ENCODE assay signal across 8 cellular contexts in genomic region chr2:239259603-239260298, GRCh38.
A peak's percentile ranks its signal among the peaks of the same experiment; 100 is the strongest.
DNase-seq lines count a peak whose midpoint lies in the region; TF ChIP-seq lines count a peak whose summit lies in the region.

No MANE protein-coding gene starts in this region.

- TF ChIP-seq CTCF in BE2C (IDR thresholded peaks at IDR 0.05; ENCODE audit: low read depth, low read length) = no peak

- H3K9me3 ChIP-seq in thymus (ENCODE audit: control insufficient read depth) (no peaks in the 10 kb centered on the region), BE2C (no peaks in the 10 kb centered on the region)

- no peaks in the 10 kb centered on the region for H3K36me3 Mint-ChIP-seq in activated T-cell treated with anti-CD3 and anti-CD28 coated beads, Interleukin-2, amount 50 U/mL, for 24 hours (ENCODE audit: low read depth)
- H3K36me3 Mint-ChIP-seq in dendritic cell treated with granulocyte-macrophage colony-stimulating factor and Interleukin-4, amounts not matched to agents 40 ng/mL and 50 ng/mL, for 4 days (ENCODE audit: low read depth) = peaks cover 32% of the 10 kb centered on the region

- H3K4me3 ChIP-seq in thymus (ENCODE audit: low read length) = no peak overlapping the region
- H3K4me3 ChIP-seq in BE2C (ENCODE audit: low read depth, low read length) = no peak overlapping the region

- no peaks in the 10 kb centered on the region for H3K27me3 Mint-ChIP-seq in activated T-cell treated with anti-CD3 and anti-CD28 coated beads, Interleukin-2, amount 50 U/mL, for 24 hours
- no peaks in the 10 kb centered on the region for H3K27me3 Mint-ChIP-seq in dendritic cell treated with granulocyte-macrophage colony-stimulating factor and Interleukin-4, amounts not matched to agents 40 ng/mL and 50 ng/mL, for 4 days

- H3K9me3 Mint-ChIP-seq in activated T-cell treated with anti-CD3 and anti-CD28 coated beads, Interleukin-2, amount 50 U/mL, for 24 hours = peaks cover 8% of the 10 kb centered on the region
- H3K9me3 Mint-ChIP-seq in dendritic cell treated with granulocyte-macrophage colony-stimulating factor and Interleukin-4, amounts not matched to agents 40 ng/mL and 50 ng/mL, for 4 days = no peaks in the 10 kb centered on the region

- peak; percentile 54 for DNase-seq in activated T-cell treated with anti-CD3 and anti-CD28 coated beads, Interleukin-2, amount 50 U/mL, for 24 hours
- DNase-seq in activated T-cell treated with anti-CD3 and anti-CD28 coated beads, Interleukin-2, amount 50 U/mL, for 1 hour = no peak
- DNase-seq in Kasumi-1 (lab: John Stamatoyannopoulos, UW) = peak; percentile 59 to 64
- DNase-seq in activated CD8-positive, alpha-beta memory T cell treated with anti-CD3 and anti-CD28 coated beads for 24 hours = no peak
- DNase-seq in BE2C = no peak
- no peak for DNase-seq in NCI-H1694 (lab: John Stamatoyannopoulos, UW)

- peak overlapping the region; percentile 93 for H3K27ac Mint-ChIP-seq in activated T-cell treated with anti-CD3 and anti-CD28 coated beads, Interleukin-2, amount 50 U/mL, for 24 hours
- H3K27ac Mint-ChIP-seq in dendritic cell treated with granulocyte-macrophage colony-stimulating factor and Interleukin-4, amounts not matched to agents 40 ng/mL and 50 ng/mL, for 4 days = peak overlapping the region; percentile 99

- H3K4me3 Mint-ChIP-seq in activated T-cell treated with anti-CD3 and anti-CD28 coated beads, Interleukin-2, amount 50 U/mL, for 24 hours = peak overlapping the region; percentile 53
- H3K4me3 Mint-ChIP-seq in dendritic cell treated with granulocyte-macrophage colony-stimulating factor and Interleukin-4, amounts not matched to agents 40 ng/mL and 50 ng/mL, for 4 days = peak overlapping the region; percentile 58

- peaks cover 42% of the 10 kb centered on the region for H3K4me1 ChIP-seq in thymus (ENCODE audit: control insufficient read depth, insufficient read depth, low read length)
- peaks cover 36% of the 10 kb centered on the region for H3K4me1 ChIP-seq in BE2C

- H3K27me3 ChIP-seq in thymus (ENCODE audit: control insufficient read depth, insufficient read depth) (no peaks in the 10 kb centered on the region), BE2C (no peaks in the 10 kb centered on the region)

- H3K36me3 ChIP-seq in thymus (ENCODE audit: control insufficient read depth, insufficient read depth) (no peaks in the 10 kb centered on the region), BE2C (no peaks in the 10 kb centered on the region)

- 74% methylated on average over 18 of the region's 18 CpGs for WGBS in thymus

- peaks cover 90% of the 10 kb centered on the region for H3K4me1 Mint-ChIP-seq in activated T-cell treated with anti-CD3 and anti-CD28 coated beads, Interleukin-2, amount 50 U/mL, for 24 hours (ENCODE audit: low read depth)
- H3K4me1 Mint-ChIP-seq in dendritic cell treated with granulocyte-macrophage colony-stimulating factor and Interleukin-4, amounts not matched to agents 40 ng/mL and 50 ng/mL, for 4 days (ENCODE audit: low read depth) = peaks cover 98% of the 10 kb centered on the region

- peak overlapping the region; percentile 81 for H3K27ac ChIP-seq in thymus (ENCODE audit: low read depth)

- intact Hi-C loops in dendritic cell treated with granulocyte-macrophage colony-stimulating factor and Interleukin-4, amounts not matched to agents 40 ng/mL and 50 ng/mL, for 4 days (cut with micrococcal nuclease) = no loop called here

Comparison
In these comparisons a context has a peak if more than half of its experiments do, and no peak if none do; other contexts are left out.
1. DNase-seq: peak in activated T-cell treated with anti-CD3 and anti-CD28 coated beads, Interleukin-2, amount 50 U/mL, for 24 hours (single experiment) and Kasumi-1 (2 of 2); none in activated T-cell treated with anti-CD3 and anti-CD28 coated beads, Interleukin-2, amount 50 U/mL, for 1 hour (single experiment), activated CD8-positive, alpha-beta memory T cell treated with anti-CD3 and anti-CD28 coated beads for 24 hours (single experiment), BE2C (single experiment) and NCI-H1694 (single experiment).